13 cellular contexts compared by ENCODE assay signal in the genomic region with DNA sequence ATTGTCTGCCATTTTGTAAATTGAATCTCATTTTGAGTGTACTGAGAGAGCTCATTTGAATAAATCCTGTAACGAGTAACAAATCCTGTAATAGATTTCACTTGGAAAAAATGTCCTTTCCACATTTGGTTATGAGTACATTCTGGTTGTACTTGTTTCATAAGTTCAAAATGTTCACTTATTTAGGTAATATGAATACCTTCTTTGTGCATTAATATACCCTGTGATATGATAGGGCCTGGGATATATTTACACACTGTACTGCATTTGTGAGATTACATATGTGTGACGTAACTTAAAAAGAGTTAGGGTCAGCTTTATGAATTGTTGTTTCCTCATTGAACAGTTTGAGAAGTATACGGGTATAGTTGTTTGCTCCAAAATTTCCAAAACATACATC.
"Had no signal": no experiment of that assay in that cellular context is flagged by ENCODE, and none has a peak within 500 bp of the region (broad histone marks: within the 10 kb centered on the region; RNA-seq: fewer than 3 reads in every experiment).

No MANE protein-coding gene starts in this region.

- H3K9me3 Mint-ChIP-seq: effector memory CD8-positive, alpha-beta T cell had no signal

- DNase-seq: activated CD8-positive, alpha-beta memory T cell treated with anti-CD3 and anti-CD28 coated beads, Interleukin-2, amount 50 U/mL, for 48 hours; activated effector memory CD4-positive, alpha-beta T cell treated with Interleukin-2 at 50 U/mL for 16 hours; dermis blood vessel endothelial cell; effector memory CD8-positive, alpha-beta T cell; head of caudate nucleus; kidney glomerular epithelial cell; left ventricle myocardium superior; occipital lobe; tibial artery; uterus had no signal

- H3K4me3 Mint-ChIP-seq: effector memory CD8-positive, alpha-beta T cell; memory B cell; nephron had no signal

- H3K27me3 Mint-ChIP-seq: effector memory CD8-positive, alpha-beta T cell; memory B cell had no signal

- ATAC-seq: activated CD4-positive, CD25-positive, alpha-beta regulatory T cell treated with anti-CD3 and anti-CD28 coated beads, Interleukin-2, amount 50 U/mL, for 24 hours; effector memory CD8-positive, alpha-beta T cell; left ventricle myocardium superior had no signal

- H3K27ac Mint-ChIP-seq: effector memory CD8-positive, alpha-beta T cell; memory B cell had no signal
